In genomic region chr11:130131957-130132850, GRCh38 we compare ENCODE assay signal across 8 cellular contexts. TPM values are rescaled to one million over a fixed set of nuclear protein-coding genes. Genes with fewer than 3 reads are reported as not detected.
A peak's percentile ranks its signal among the peaks of the same experiment; 100 is the strongest.
DNase-seq lines count a peak whose midpoint lies in the region; ATAC-seq lines count a peak whose summit lies in the region.

No MANE protein-coding gene starts in this region.

- H3K4me1 Mint-ChIP-seq in activated naive CD8-positive, alpha-beta T cell treated with anti-CD3 and anti-CD28 coated beads, Interleukin-2, amount 50 U/mL, for 24 hours = peaks cover 2% of the 10 kb centered on the region

- no peak overlapping the region for H3K4me3 Mint-ChIP-seq in activated naive CD8-positive, alpha-beta T cell treated with anti-CD3 and anti-CD28 coated beads, Interleukin-2, amount 50 U/mL, for 24 hours

- ATAC-seq in GM19372 (IDR thresholded peaks at IDR 0.05; ENCODE audit: low read depth, unreplicated experiment) (peak; percentile 80), HG02623 (IDR thresholded peaks at IDR 0.05; ENCODE audit: unreplicated experiment) (no peak)
- ATAC-seq in activated naive CD8-positive, alpha-beta T cell treated with anti-CD3 and anti-CD28 coated beads, Interleukin-2, amount 50 U/mL, for 24 hours = peak; percentile 71

- H3K27ac Mint-ChIP-seq in activated naive CD8-positive, alpha-beta T cell treated with anti-CD3 and anti-CD28 coated beads, Interleukin-2, amount 50 U/mL, for 24 hours = no peak overlapping the region

- DNase-seq in COR-L47 (lab: John Stamatoyannopoulos, UW) (peak; percentile 41), LHCN-M2 (ENCODE audit: low read depth) (peak; percentile 60), SHP77 treated with DMSO at 0.1 percent for 48 hours (lab: John Stamatoyannopoulos, UW) (peak; percentile 26), hepatic stellate cell (ENCODE audit: low spot score) (peak; percentile 79)
- peak; percentile 33 for DNase-seq in activated naive CD8-positive, alpha-beta T cell treated with anti-CD3 and anti-CD28 coated beads, Interleukin-2, amount 50 U/mL, for 24 hours
- peak; percentile 40 for DNase-seq in stimulated activated CD4-positive, alpha-beta T cell treated with anti-CD3 and anti-CD28 coated beads, Interleukin-15, amount 100 ng/mL, for 24 hours

- no peaks in the 10 kb centered on the region for H3K9me3 Mint-ChIP-seq in activated naive CD8-positive, alpha-beta T cell treated with anti-CD3 and anti-CD28 coated beads, Interleukin-2, amount 50 U/mL, for 24 hours

- H3K36me3 Mint-ChIP-seq in activated naive CD8-positive, alpha-beta T cell treated with anti-CD3 and anti-CD28 coated beads, Interleukin-2, amount 50 U/mL, for 24 hours (ENCODE audit: low read depth) = peaks cover 31% of the 10 kb centered on the region

- no peaks in the 10 kb centered on the region for H3K27me3 Mint-ChIP-seq in activated naive CD8-positive, alpha-beta T cell treated with anti-CD3 and anti-CD28 coated beads, Interleukin-2, amount 50 U/mL, for 24 hours

RNA-seq across cellular contexts. Expression of gene ST14, which starts 27.4 kb away (rescaled TPM):
- total RNA-seq in LHCN-M2 (2014; rRNA removed) = 0.06 TPM in 1 of 2 replicates, not detected in the other
- polyA plus RNA-seq in LHCN-M2 (2012) = not detected

Comparison
In these comparisons a context has a peak if more than half of its experiments do, and no peak if none do; other contexts are left out.
1. DNase-seq: peak in every context shown above with its lines; median percentile 79 in hepatic stellate cell; 60 in LHCN-M2; 41 in COR-L47; 40 in stimulated activated CD4-positive, alpha-beta T cell treated with anti-CD3 and anti-CD28 coated beads, Interleukin-15, amount 100 ng/mL, for 24 hours; 33 in activated naive CD8-positive, alpha-beta T cell treated with anti-CD3 and anti-CD28 coated beads, Interleukin-2, amount 50 U/mL, for 24 hours; 26 in SHP77 treated with DMSO at 0.1 percent for 48 hours.